Comparison of ENCODE assay signal across 7 cellular contexts in the genomic region with DNA sequence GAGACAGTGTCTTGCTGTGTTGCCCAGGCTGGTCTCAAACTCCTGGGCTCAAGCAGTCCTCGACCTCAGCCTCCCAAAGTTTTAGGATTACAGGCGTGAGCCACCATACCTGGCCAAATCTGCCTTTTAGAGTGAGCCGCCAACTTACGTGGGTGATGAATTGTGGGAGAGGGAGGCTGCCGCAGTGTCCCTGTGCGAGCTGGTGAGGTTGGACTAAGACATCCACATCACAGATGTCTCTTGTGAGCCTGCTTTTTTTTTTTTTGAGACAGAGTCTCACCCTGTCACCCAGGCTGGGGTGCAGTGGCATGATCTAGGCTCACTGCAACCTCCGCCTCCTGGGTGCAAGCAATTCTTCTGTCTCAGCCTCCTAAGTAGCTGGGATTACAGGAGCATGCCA. TPM values are rescaled to one million over a fixed set of nuclear protein-coding genes. Genes with fewer than 3 reads are reported as not detected.
"Had no signal": no experiment of that assay in that cellular context is flagged by ENCODE, and none has a peak within 500 bp of the region (broad histone marks: within the 10 kb centered on the region; RNA-seq: fewer than 3 reads in every experiment).

No MANE protein-coding gene starts in this region.

RNA-seq across cellular contexts. Expression of gene OPRD1, which starts 42.4 kb away (rescaled TPM):
- total RNA-seq: subcutaneous adipose tissue, suprapubic skin, thoracic aorta, tibial nerve, upper lobe of left lung, upper lobe of right lung, ureter had no signal
